ENCODE assay signal across 3 cellular contexts in genomic region chr15:28255965-28256364, GRCh38.
"Had no signal": no experiment of that assay in that cellular context is flagged by ENCODE, and none has a peak within 500 bp of the region (broad histone marks: within the 10 kb centered on the region; RNA-seq: fewer than 3 reads in every experiment).

No MANE protein-coding gene starts in this region.

- DNase-seq: GDM1, GF-D8 had no signal

- ATAC-seq: GM12878 had no signal

- H3K4me3 ChIP-seq: GM12878 had no signal
